In the genomic region with DNA sequence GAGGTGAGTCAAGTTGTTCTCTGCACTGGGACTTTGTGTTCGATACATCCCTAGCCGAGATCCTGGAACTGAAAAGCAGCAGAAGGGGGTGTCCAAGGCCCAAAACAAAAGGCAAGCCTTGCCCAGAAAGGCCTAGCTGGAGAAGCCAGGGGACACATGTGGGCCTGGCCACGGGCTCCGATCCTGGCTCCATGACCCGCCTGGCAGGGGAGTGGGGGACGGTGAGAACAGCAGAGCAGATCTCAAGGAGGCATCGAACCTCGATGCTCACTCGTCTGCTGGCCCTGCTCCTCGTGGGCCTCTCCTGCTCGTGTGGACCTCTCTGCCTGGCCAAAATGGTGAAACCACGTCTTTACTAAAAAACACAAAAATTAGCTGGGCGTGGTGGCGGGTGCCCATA, we compare ENCODE assay signal across 23 cellular contexts. TPM values are rescaled to one million over a fixed set of nuclear protein-coding genes. Genes with fewer than 3 reads are reported as not detected.
"Had no signal": no experiment of that assay in that cellular context is flagged by ENCODE, and none has a peak within 500 bp of the region (broad histone marks: within the 10 kb centered on the region; RNA-seq: fewer than 3 reads in every experiment).

No MANE protein-coding gene starts in this region.

- DNase-seq: colonic mucosa; effector CD4-positive, alpha-beta T cell; gastrocnemius medialis; left colon; left ventricle myocardium superior; natural killer cell; occipital lobe; retina; stimulated activated CD4-positive, alpha-beta T cell treated with anti-CD3 and anti-CD28 coated beads, Interleukin-2, amount 100 ng/mL, for 24 hours; stimulated activated CD4-positive, alpha-beta T cell treated with anti-CD3 and anti-CD28 coated beads, Interleukin-4, amount 100 ng/mL, for 4 hours; stimulated activated naive CD4-positive, alpha-beta T cell; stomach; transverse colon had no signal

- H3K27me3 ChIP-seq: colonic mucosa, gastrocnemius medialis, stomach, transverse colon had no signal

- ATAC-seq: esophagus mucosa, gastrocnemius medialis, left colon, left ventricle myocardium superior, mucosa of descending colon, natural killer cell, psoas muscle, sciatic nerve had no signal

- H3K4me1 Mint-ChIP-seq: neural crest cell had no signal

- H3K4me1 ChIP-seq: colonic mucosa, gastrocnemius medialis, parathyroid adenoma, psoas muscle, stomach, transverse colon had no signal

- H3K4me3 Mint-ChIP-seq: natural killer cell, neural crest cell had no signal

- H3K27ac ChIP-seq: colonic mucosa, gastrocnemius medialis, parathyroid adenoma, psoas muscle, stomach, thoracic aorta, transverse colon had no signal

- H3K9me3 ChIP-seq: colonic mucosa, gastrocnemius medialis, mucosa of descending colon, psoas muscle, stomach, thoracic aorta, transverse colon had no signal

- H3K36me3 ChIP-seq: colonic mucosa, thoracic aorta, transverse colon had no signal

- H3K9me3 Mint-ChIP-seq: natural killer cell, neural crest cell had no signal

- H3K4me3 ChIP-seq: colonic mucosa, gastrocnemius medialis, lung, mucosa of descending colon, psoas muscle, stomach, thoracic aorta, transverse colon had no signal

- H3K36me3 Mint-ChIP-seq: natural killer cell had no signal

RNA-seq across cellular contexts. Expression of a gene that starts 21.8 kb away (rescaled TPM):
- total RNA-seq: mesenteric fat pad had no signal

RNA-seq across cellular contexts. Expression of a gene that starts 33.0 kb away (rescaled TPM):
- total RNA-seq: colonic mucosa, gastrocnemius medialis, left colon, mesenteric fat pad, natural killer cell, transverse colon, ureter had no signal
- polyA plus RNA-seq: stomach had no signal
